8 cellular contexts compared by ENCODE assay signal in the genomic region with DNA sequence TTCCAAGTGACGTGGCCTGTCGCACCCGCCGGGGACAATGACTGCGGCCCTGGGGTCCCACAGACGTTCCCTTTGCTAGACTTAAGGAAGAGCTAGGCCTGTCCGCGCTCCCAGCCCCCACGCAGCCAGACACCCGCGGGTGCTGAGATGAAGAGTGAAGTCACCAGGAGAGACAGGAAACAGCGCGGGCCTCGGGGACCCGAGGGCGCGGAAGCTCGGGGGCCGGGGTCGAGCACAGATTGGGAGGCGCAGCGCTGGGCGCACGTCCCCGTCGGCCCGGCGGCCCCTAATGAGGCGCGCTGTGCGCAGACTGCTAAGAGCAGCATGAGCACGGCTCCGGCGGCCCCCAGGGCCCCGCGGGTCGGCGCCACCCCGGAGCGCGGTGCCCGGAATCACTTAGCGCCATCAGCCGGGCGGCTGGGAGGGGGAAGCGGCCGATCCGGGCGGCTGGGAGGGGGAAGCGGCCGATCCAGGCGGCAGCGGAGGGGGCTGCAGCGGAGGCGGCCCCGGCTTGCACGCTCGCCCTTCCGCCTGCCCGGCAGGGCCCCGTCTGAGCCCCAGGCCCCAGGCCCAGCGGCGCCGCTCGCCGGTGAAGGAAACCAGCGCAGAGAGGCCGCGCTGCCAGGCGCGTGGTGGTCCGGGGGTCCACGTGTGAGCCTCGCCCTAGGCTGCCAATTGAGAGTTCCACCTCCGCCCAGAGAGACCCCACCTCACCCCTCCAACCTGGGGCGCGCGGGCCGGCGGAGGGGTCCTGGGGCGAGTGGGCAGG. TPM values are rescaled to one million over a fixed set of nuclear protein-coding genes. Genes with fewer than 3 reads are reported as not detected.
DNase-seq lines count a peak whose midpoint lies in the region; ATAC-seq and TF ChIP-seq lines count a peak whose summit lies in the region.
"Had no signal": no experiment of that assay in that cellular context is flagged by ENCODE, and none has a peak within 500 bp of the region (broad histone marks: within the 10 kb centered on the region; RNA-seq: fewer than 3 reads in every experiment).

No MANE protein-coding gene starts in this region.

- no peaks in the 10 kb centered on the region for H3K9me3 ChIP-seq in heart right ventricle
- no peaks in the 10 kb centered on the region for H3K9me3 ChIP-seq in upper lobe of left lung

- TF ChIP-seq EP300 in upper lobe of left lung (IDR thresholded peaks at IDR 0.05), result no peak

- intact Hi-C loops in heart right ventricle (cut with DNase I), result no loop called here

- 9 to 10% methylated on average over 65 to 66 of the region's 81 CpGs for WGBS in heart right ventricle, 2 donors
- 7 to 24% methylated on average over 16 to 34 of the region's 81 CpGs for WGBS in upper lobe of left lung, 2 donors

- H3K4me1 ChIP-seq in heart right ventricle, result peaks cover 0 to 16% (median 0%) of the 10 kb centered on the region in 9 donors
- H3K4me1 ChIP-seq in upper lobe of left lung, result peaks cover 0 to 14% (median 10%) of the 10 kb centered on the region in 4 donors

- ATAC-seq in heart right ventricle (peak; percentile 24 to 84 (median 52)), upper lobe of left lung (ENCODE audit: low FRiP score in 2 of 2) (peak in 1 of 2 donors; percentile 67), GM19467 (IDR thresholded peaks at IDR 0.05; ENCODE audit: unreplicated experiment) (no peak)

- H3K4me3 ChIP-seq in heart right ventricle, result peak overlapping the region; percentile 18 to 62 (median 48)
- peak overlapping the region in 3 of 4 donors; percentile 25 to 37 (median 31) for H3K4me3 ChIP-seq in upper lobe of left lung

- H3K27me3 ChIP-seq in heart right ventricle (peaks cover 0 to 53% (median 38%) of the 10 kb centered on the region in 7 donors), upper lobe of left lung (peaks cover 0 to 20% (median 8%) of the 10 kb centered on the region in 4 donors)

- TF ChIP-seq CTCF in heart right ventricle (IDR thresholded peaks at IDR 0.05) (no peak), upper lobe of left lung (IDR thresholded peaks at IDR 0.05) (no peak)

- peak overlapping the region in 1 of 10 donors; percentile 55 for H3K27ac ChIP-seq in heart right ventricle
- H3K27ac ChIP-seq in upper lobe of left lung, result no peak overlapping the region
- H3K27ac ChIP-seq: C4-2B had no signal

- no peak for TF ChIP-seq POLR2A in upper lobe of left lung (IDR thresholded peaks at IDR 0.05)

- peak; percentile 21 for DNase-seq in activated CD4-positive, CD25-positive, alpha-beta regulatory T cell treated with anti-CD3 and anti-CD28 coated beads, Interleukin-2, amount 50 U/mL, for 16 hours (ENCODE audit: low read depth, low spot score)
- no peak for DNase-seq in activated CD4-positive, CD25-positive, alpha-beta regulatory T cell treated with anti-CD3 and anti-CD28 coated beads, Interleukin-2, amount 50 U/mL, for 72 hours
- DNase-seq in heart right ventricle (no peak), upper lobe of left lung (peak in 1 of 2 donors; percentile 76), DMS79 (lab: John Stamatoyannopoulos, UW) (no peak)

- H3K36me3 ChIP-seq in heart right ventricle, result no peaks in the 10 kb centered on the region
- H3K36me3 ChIP-seq in upper lobe of left lung, result no peaks in the 10 kb centered on the region

RNA-seq across cellular contexts. Expression of gene AVP, which starts 8.3 kb away (rescaled TPM):
- total RNA-seq in heart right ventricle, result not detected
- polyA plus RNA-seq in heart right ventricle, result not detected
- total RNA-seq in upper lobe of left lung, result not detected
- total RNA-seq: T-helper 2 cell treated with Interferon-gamma antibody and Interleukin-4, amounts not matched to agents 100 ng/mL and 5 ng/mL, for 36 hours had no signal

RNA-seq across cellular contexts. Expression of gene OXT, which starts 21.4 kb away (rescaled TPM):
- total RNA-seq in heart right ventricle (1 to 10 TPM in 1 of 10 donors, under 1 TPM in 2, not detected in 7; 0.56 to 1.3 (median 0.59) TPM), upper lobe of left lung (1 to 10 TPM in 1 of 6 donors, not detected in 5; 2.7 TPM)
- polyA plus RNA-seq in heart right ventricle, result under 1 TPM in 1 of 2 donors, not detected in 1; 0.35 TPM
- total RNA-seq: T-helper 2 cell treated with Interferon-gamma antibody and Interleukin-4, amounts not matched to agents 100 ng/mL and 5 ng/mL, for 36 hours had no signal

RNA-seq across cellular contexts. Expression of gene MRPS26, which starts 46.9 kb away (rescaled TPM):
- total RNA-seq in heart right ventricle (10 to 100 TPM; 39.1 to 60.8 (median 51.5) TPM), upper lobe of left lung (10 to 100 TPM; 36.7 to 65.5 (median 51.4) TPM)
- polyA plus RNA-seq in heart right ventricle, result 100 to 1,000 TPM; 115 to 119 TPM

RNA-seq across cellular contexts. Expression of gene GNRH2, which starts 49.4 kb away (rescaled TPM):
- total RNA-seq in heart right ventricle (under 1 TPM in 1 of 10 donors, not detected in 9; 0.47 TPM), upper lobe of left lung (1 to 10 TPM in 1 of 6 donors, not detected in 5; 1.1 TPM)
- not detected for polyA plus RNA-seq in heart right ventricle
